Comparison of ENCODE assay signal across 16 cellular contexts in genomic region chr13:44293354-44293753, GRCh38.
DNase-seq lines count a peak whose midpoint lies in the region; ATAC-seq and TF ChIP-seq lines count a peak whose summit lies in the region.
"Had no signal": no experiment of that assay in that cellular context is flagged by ENCODE, and none has a peak within 500 bp of the region (broad histone marks: within the 10 kb centered on the region; RNA-seq: fewer than 3 reads in every experiment).

No MANE protein-coding gene starts in this region.

- H4K20me1 ChIP-seq in neural progenitor cell (ENCODE audit: low read depth) = no peaks in the 10 kb centered on the region

- no peaks in the 10 kb centered on the region for H3F3A ChIP-seq in neural progenitor cell (ENCODE audit: low read depth)

- ATAC-seq in thoracic aorta (ENCODE audit: insufficient number of reproducible peaks, low FRiP score, low read depth) = no peak
- ATAC-seq: Panc1 had no signal

- intact Hi-C loops in activated T-helper 1 cell treated with anti-CD3 and anti-CD28 coated beads, Interleukin-12 subunit alpha, Interleukin-12 subunit beta, Interleukin-2, Interleukin-4 antibody, amounts not matched to agents 30 ng/mL and 10 ng/mL and 1 ng/mL, durations not matched to agents 14 hours and 24 hours and 36 hours (cut with micrococcal nuclease) = loop anchor here (1.0 kb wide), 1 partner anchor 95 kb away; no protein-coding TSS in a partner anchor

- peaks cover 27% of the 10 kb centered on the region for H3K4me1 Mint-ChIP-seq in activated naive CD4-positive, alpha-beta T cell treated with anti-CD3 and anti-CD28 coated beads, Interleukin-2, amount 50 U/mL, for 24 hours
- peaks cover 28% of the 10 kb centered on the region for H3K4me1 Mint-ChIP-seq in activated T-helper 1 cell treated with anti-CD3 and anti-CD28 coated beads, Interleukin-12 subunit alpha, Interleukin-12 subunit beta, Interleukin-2, Interleukin-4 antibody, amounts not matched to agents 30 ng/mL and 10 ng/mL and 1 ng/mL, durations not matched to agents 14 hours and 24 hours and 36 hours (ENCODE audit: low read depth)
- H3K4me1 Mint-ChIP-seq in neural progenitor cell = peaks cover 18% of the 10 kb centered on the region

- peaks cover 9 to 52% of the 10 kb centered on the region in 2 donors for H3K4me1 ChIP-seq in thoracic aorta (ENCODE audit: control insufficient read depth in 1 of 2, low read depth in 2 of 2)
- H3K4me1 ChIP-seq in neural progenitor cell = no peaks in the 10 kb centered on the region

- no peak overlapping the region for H2AFZ ChIP-seq in neural progenitor cell (replicated peaks)

- no peaks in the 10 kb centered on the region for H3K9me3 Mint-ChIP-seq in activated naive CD4-positive, alpha-beta T cell treated with anti-CD3 and anti-CD28 coated beads, Interleukin-2, amount 50 U/mL, for 24 hours
- H3K9me3 Mint-ChIP-seq in activated T-helper 1 cell treated with anti-CD3 and anti-CD28 coated beads, Interleukin-12 subunit alpha, Interleukin-12 subunit beta, Interleukin-2, Interleukin-4 antibody, amounts not matched to agents 30 ng/mL and 10 ng/mL and 1 ng/mL, durations not matched to agents 14 hours and 24 hours and 36 hours = peaks cover 12% of the 10 kb centered on the region
- peaks cover 11% of the 10 kb centered on the region for H3K9me3 Mint-ChIP-seq in neural progenitor cell
- H3K9me3 Mint-ChIP-seq: central memory CD8-positive, alpha-beta T cell had no signal

- H3K27me3 ChIP-seq in thoracic aorta (replicated peaks; ENCODE audit: insufficient read depth) (no peaks in the 10 kb centered on the region), neural progenitor cell (no peaks in the 10 kb centered on the region)

- no peaks in the 10 kb centered on the region for H3K36me3 Mint-ChIP-seq in activated naive CD4-positive, alpha-beta T cell treated with anti-CD3 and anti-CD28 coated beads, Interleukin-2, amount 50 U/mL, for 24 hours
- peaks cover 2% of the 10 kb centered on the region for H3K36me3 Mint-ChIP-seq in activated T-helper 1 cell treated with anti-CD3 and anti-CD28 coated beads, Interleukin-12 subunit alpha, Interleukin-12 subunit beta, Interleukin-2, Interleukin-4 antibody, amounts not matched to agents 30 ng/mL and 10 ng/mL and 1 ng/mL, durations not matched to agents 14 hours and 24 hours and 36 hours (ENCODE audit: low read depth)
- no peaks in the 10 kb centered on the region for H3K36me3 Mint-ChIP-seq in neural progenitor cell

- H3K79me2 ChIP-seq in neural progenitor cell (ENCODE audit: low read depth) = no peaks in the 10 kb centered on the region

- H3K27ac Mint-ChIP-seq in activated naive CD4-positive, alpha-beta T cell treated with anti-CD3 and anti-CD28 coated beads, Interleukin-2, amount 50 U/mL, for 24 hours = peak overlapping the region; percentile 90
- H3K27ac Mint-ChIP-seq in activated T-helper 1 cell treated with anti-CD3 and anti-CD28 coated beads, Interleukin-12 subunit alpha, Interleukin-12 subunit beta, Interleukin-2, Interleukin-4 antibody, amounts not matched to agents 30 ng/mL and 10 ng/mL and 1 ng/mL, durations not matched to agents 14 hours and 24 hours and 36 hours = peak overlapping the region; percentile 74
- H3K27ac Mint-ChIP-seq in neural progenitor cell = no peak overlapping the region

- H3K36me3 ChIP-seq in thoracic aorta = no peaks in the 10 kb centered on the region
- no peaks in the 10 kb centered on the region for H3K36me3 ChIP-seq in neural progenitor cell

- H3K4me3 ChIP-seq in thoracic aorta = no peak overlapping the region
- no peak overlapping the region for H3K4me3 ChIP-seq in neural progenitor cell

- H3K9me3 ChIP-seq in thoracic aorta (no peaks in the 10 kb centered on the region), neural progenitor cell (ENCODE audit: low read depth) (no peaks in the 10 kb centered on the region)
- H3K9me3 ChIP-seq: Caco-2 had no signal

- DNase-seq in activated naive CD4-positive, alpha-beta T cell (lab: John Stamatoyannopoulos, UW) = no peak
- no peak for DNase-seq in activated T-helper 1 cell treated with anti-CD3 and anti-CD28 coated beads, Interleukin-12 subunit alpha, Interleukin-12 subunit beta, Interleukin-2, Interleukin-4 antibody, amounts not matched to agents 30 ng/mL and 10 ng/mL and 1 ng/mL, durations not matched to agents 14 hours and 24 hours and 36 hours (ENCODE audit: low spot score)
- DNase-seq in islet precursor cell (peak; percentile 10), thoracic aorta (ENCODE audit: low spot score) (no peak), NCI-H2081 treated with DMSO at 0.1 percent for 48 hours (lab: John Stamatoyannopoulos, UW) (no peak), neural progenitor cell (ENCODE audit: low spot score) (no peak), DMS79 treated with DMSO at 0.1 percent for 48 hours (lab: John Stamatoyannopoulos, UW) (no peak)
- DNase-seq: activated CD4-positive, alpha-beta T cell treated with anti-CD3 and anti-CD28 coated beads for 48 hours; Caco-2; NCI-H1694; NCI-H524; stimulated activated naive CD8-positive, alpha-beta T cell treated with anti-CD3 and anti-CD28 coated beads, Interleukin-15, Interleukin-2, amounts not matched to agents 100 U/mL and 50 U/mL, for 24 hours had no signal

- H3K4me3 Mint-ChIP-seq in activated naive CD4-positive, alpha-beta T cell treated with anti-CD3 and anti-CD28 coated beads, Interleukin-2, amount 50 U/mL, for 24 hours = no peak overlapping the region
- no peak overlapping the region for H3K4me3 Mint-ChIP-seq in activated T-helper 1 cell treated with anti-CD3 and anti-CD28 coated beads, Interleukin-12 subunit alpha, Interleukin-12 subunit beta, Interleukin-2, Interleukin-4 antibody, amounts not matched to agents 30 ng/mL and 10 ng/mL and 1 ng/mL, durations not matched to agents 14 hours and 24 hours and 36 hours
- H3K4me3 Mint-ChIP-seq in neural progenitor cell = no peak overlapping the region
- H3K4me3 Mint-ChIP-seq: central memory CD8-positive, alpha-beta T cell had no signal

- H3K27me3 Mint-ChIP-seq in activated naive CD4-positive, alpha-beta T cell treated with anti-CD3 and anti-CD28 coated beads, Interleukin-2, amount 50 U/mL, for 24 hours = peaks cover 2% of the 10 kb centered on the region
- peaks cover 6% of the 10 kb centered on the region for H3K27me3 Mint-ChIP-seq in activated T-helper 1 cell treated with anti-CD3 and anti-CD28 coated beads, Interleukin-12 subunit alpha, Interleukin-12 subunit beta, Interleukin-2, Interleukin-4 antibody, amounts not matched to agents 30 ng/mL and 10 ng/mL and 1 ng/mL, durations not matched to agents 14 hours and 24 hours and 36 hours (ENCODE audit: insufficient read depth)
- H3K27me3 Mint-ChIP-seq in neural progenitor cell (ENCODE audit: insufficient read depth, low read depth) = no peaks in the 10 kb centered on the region

- H3K27ac ChIP-seq in thoracic aorta (peak overlapping the region; percentile 32 to 64), neural progenitor cell (no peak overlapping the region)
- H3K27ac ChIP-seq: HL-60 had no signal

- no peak for TF ChIP-seq CTCF in thoracic aorta (IDR thresholded peaks at IDR 0.05)
- TF ChIP-seq CTCF in neural progenitor cell (IDR thresholded peaks at IDR 0.05) = no peak

- no peak overlapping the region for H3K9ac ChIP-seq in neural progenitor cell

- no peak overlapping the region for H3K4me2 ChIP-seq in neural progenitor cell
